ENCODE assay signal across 8 cellular contexts in genomic region chr18:55588876-55589595, GRCh38. TPM values are rescaled to one million over a fixed set of nuclear protein-coding genes. Genes with fewer than 3 reads are reported as not detected.
A peak's percentile ranks its signal among the peaks of the same experiment; 100 is the strongest.
DNase-seq lines count a peak whose midpoint lies in the region; ATAC-seq, FAIRE-seq and TF ChIP-seq lines count a peak whose summit lies in the region.

No MANE protein-coding gene starts in this region.

- H3K27ac ChIP-seq in A549, result peak overlapping the region; percentile 83 to 98
- peak overlapping the region; percentile 86 for H3K27ac ChIP-seq in psoas muscle
- no peak overlapping the region for H3K27ac ChIP-seq in effector memory CD4-positive, alpha-beta T cell (ENCODE audit: insufficient read depth, low read length, poor library complexity, severe bottlenecking)

- peak in 1 of 2 experiments; percentile 3 for DNase-seq in A549 (ENCODE audit: low read depth in 1 of 2, low spot score in 1 of 2)
- peak; percentile 7 for DNase-seq in GM13977 (ENCODE audit: low spot score)
- peak; percentile 10 to 29 for DNase-seq in frontal cortex (ENCODE audit: low spot score in 2 of 2)
- no peak for DNase-seq in psoas muscle
- no peak for DNase-seq in NCI-H2196 (lab: John Stamatoyannopoulos, UW; ENCODE audit: unreplicated experiment)
- no peak for DNase-seq in effector memory CD4-positive, alpha-beta T cell

- H3K36me3 ChIP-seq in psoas muscle (ENCODE audit: insufficient read depth in 1 of 2, low read depth in 1 of 2), result no peaks in the 10 kb centered on the region
- H3K36me3 ChIP-seq in effector memory CD4-positive, alpha-beta T cell (ENCODE audit: control insufficient read depth, insufficient read depth, low read length), result no peaks in the 10 kb centered on the region

- H3K9me3 ChIP-seq in A549, result no peaks in the 10 kb centered on the region
- H3K9me3 ChIP-seq in psoas muscle, result no peaks in the 10 kb centered on the region
- H3K9me3 ChIP-seq in effector memory CD4-positive, alpha-beta T cell (ENCODE audit: control insufficient read depth, low read length), result no peaks in the 10 kb centered on the region

- under 1% methylated on average over 12 of the region's 12 CpGs for WGBS in A549 (ENCODE audit: missing lambda C conversion rate)
- 0 to 1% (median 0%) methylated on average over 12 of the region's 12 CpGs for WGBS in psoas muscle, 3 donors

- no peak for TF ChIP-seq RAD21 in A549 (conservative IDR thresholded peaks at IDR 0.05 in 1 of 2, IDR thresholded peaks at IDR 0.05 in 1 of 2)

- peak overlapping the region; percentile 96 for H3K4me2 ChIP-seq in A549

- in situ Hi-C loops in GM13977 (cut with MboI; ENCODE audit: low pct_unique_long_range_greater_than_20kb, low sequenced_read_pairs, unreplicated experiment), result no loop called here

- TF ChIP-seq EP300 in A549 (IDR thresholded peaks at IDR 0.05), result no peak

- no peak for FAIRE-seq in A549 (lab: Jason Lieb, UNC)
- no peak for FAIRE-seq in frontal cortex (lab: Jason Lieb, UNC)

- CTCF ChIA-PET in A549 (lab: Yijun Ruan, JAX), result no interaction called here

- POLR2A ChIA-PET in A549 (lab: Yijun Ruan, JAX), result interaction anchor here (0.7 kb wide), 1 partner anchor 288 kb away, joined by 3 read pairs; no protein-coding TSS in a partner anchor

- no peaks in the 10 kb centered on the region for H3K4me1 ChIP-seq in A549
- H3K4me1 ChIP-seq in psoas muscle, result peaks cover 16% of the 10 kb centered on the region
- peaks cover 3% of the 10 kb centered on the region for H3K4me1 ChIP-seq in effector memory CD4-positive, alpha-beta T cell (ENCODE audit: control insufficient read depth, insufficient read depth, low read length, poor library complexity, severe bottlenecking)

- H3K4me3 ChIP-seq in A549 (peak overlapping the region; percentile 81), WI38 (ENCODE audit: low read depth, low read length) (peak overlapping the region; percentile 79), psoas muscle (peak overlapping the region; percentile 84)
- H3K4me3 ChIP-seq in effector memory CD4-positive, alpha-beta T cell (ENCODE audit: insufficient read depth, low read depth, low read length, poor library complexity, severe bottlenecking), result no peak overlapping the region

- no peaks in the 10 kb centered on the region for H3K27me3 ChIP-seq in psoas muscle (ENCODE audit: insufficient read depth in 3 of 3, low read length in 2 of 3)
- H3K27me3 ChIP-seq in effector memory CD4-positive, alpha-beta T cell (replicated peaks; ENCODE audit: control insufficient read depth, insufficient read depth, low read length, poor library complexity, severe bottlenecking), result peaks cover 27% of the 10 kb centered on the region

- intact Hi-C loops in psoas muscle (cut with DNase I), result loop anchor here (5.0 to 10.0 kb wide), 7 partner anchors 112 to 986 kb away; no protein-coding TSS in a partner anchor

- TF ChIP-seq POLR2A in A549 (IDR thresholded peaks at IDR 0.05; ENCODE audit: low read length), result no peak

- TF ChIP-seq CTCF in A549 (IDR thresholded peaks at IDR 0.05), result no peak
- no peak for TF ChIP-seq CTCF in GM13977 (IDR thresholded peaks at IDR 0.05; ENCODE audit: extremely low read depth, insufficient read depth, missing control alignments)
- TF ChIP-seq CTCF in WI38 (IDR thresholded peaks at IDR 0.05; ENCODE audit: low read depth, low read length), result no peak
- TF ChIP-seq CTCF in psoas muscle (IDR thresholded peaks at IDR 0.05), result no peak

- ATAC-seq in A549 (no peak), psoas muscle (peak in 1 of 4 donors; percentile 23), HG03108 (IDR thresholded peaks at IDR 0.05; ENCODE audit: unreplicated experiment) (no peak)

TF ChIP-seq in A549, 52 proteins besides CTCF, POLR2A, EP300 and RAD21:
- TF ChIP-seq CBX8 (IDR thresholded peaks at IDR 0.05) (no peak), MAFK (IDR thresholded peaks at IDR 0.05; ENCODE audit: partially characterized antibody) (peak; percentile 64)
TF ChIP-seq in A549: peak in this region for 1.

RNA-seq across cellular contexts. Expression of gene TCF4, which starts 1.0 kb away (rescaled TPM):
- polyA plus RNA-seq in A549 (2011; rRNA removed) (3.8 and 4.0 TPM in 2 replicates), A549 (2017; fragmentation: RNase III; extraction: RNeasy Plus Mini Kit Qiagen cat#74134 plus additional on column Dnase treatment) (2.2 to 3.5 TPM (median 3.0 TPM) in 3 replicates), psoas muscle (10 to 100 TPM in 1 of 3 donors, 1 to 10 TPM in 2; 8.6 to 23.9 (median 8.9) TPM)
- polyA plus RNA-seq in A549 (2012; cell fraction: cytosol; rRNA removed), result 1.9 and 2.7 TPM in 2 replicates
- polyA plus RNA-seq in A549 (2012; cell fraction: nucleus; rRNA removed), result 2.3 and 3.0 TPM in 2 replicates
- polyA minus RNA-seq in A549 (2011; rRNA and poly(A)+ RNA removed), result 12.7 and 15.8 TPM in 2 replicates
- total RNA-seq in frontal cortex (616 TPM), psoas muscle (10 to 100 TPM; 36.8 to 68.9 (median 55.1) TPM)

Comparison
In these comparisons a context has a peak if more than half of its experiments do, and no peak if none do; other contexts are left out.
1. DNase-seq: peak in GM13977 (single experiment) and frontal cortex (2 of 2); none in psoas muscle (0 of 2), NCI-H2196 (single experiment) and effector memory CD4-positive, alpha-beta T cell (0 of 3).